ENCODE assay signal across 1 cellular context in the genomic region with DNA sequence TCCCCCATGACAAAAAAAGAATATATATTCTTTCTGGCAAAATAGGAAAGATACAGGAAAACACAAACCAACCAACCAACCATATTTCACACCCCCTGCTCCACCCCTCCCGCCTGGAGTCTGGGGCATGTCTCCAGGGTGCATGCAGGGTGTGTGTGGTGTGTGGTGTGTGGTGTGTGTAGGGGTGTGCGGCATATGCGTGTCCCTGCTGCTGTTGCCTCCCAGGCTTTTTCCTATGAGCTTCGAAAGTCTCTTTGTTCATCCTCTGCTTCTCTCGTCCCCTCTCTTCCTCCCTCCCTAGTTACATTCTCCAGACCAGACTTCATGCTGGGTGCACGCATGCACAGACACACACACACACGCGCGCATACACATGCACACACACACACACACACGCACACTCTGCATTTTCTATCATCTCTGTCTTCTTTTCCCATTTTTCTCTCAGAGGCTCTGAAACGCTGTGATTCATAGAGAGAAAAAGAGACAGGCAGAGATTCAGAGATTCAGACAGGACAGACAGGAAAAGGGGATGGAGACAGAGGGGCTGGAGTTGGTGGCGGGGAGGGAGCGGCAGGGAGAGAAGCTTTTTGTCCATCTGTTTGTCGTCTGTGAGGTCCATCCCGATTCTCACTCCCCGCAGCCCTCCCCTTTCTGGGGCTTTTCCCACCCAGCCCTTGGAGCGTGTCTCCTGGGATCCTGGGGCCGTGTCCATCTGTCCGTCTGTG.
TF ChIP-seq lines count a peak whose summit lies in the region.

No MANE protein-coding gene starts in this region.

TF ChIP-seq in SK-N-SH treated with all-trans-retinoic acid at 6 μM for 48 hours, 23 proteins besides CTCF, POLR2A, EP300 and RAD21 (continued from another document):
- TF ChIP-seq GLIS3 (CRISPR knock-in tag; IDR thresholded peaks at IDR 0.05) = no peak
